14 cellular contexts compared by ENCODE assay signal in genomic region chr3:186520436-186520835, GRCh38. TPM values are rescaled to one million over a fixed set of nuclear protein-coding genes. Genes with fewer than 3 reads are reported as not detected.
DNase-seq lines count a peak whose midpoint lies in the region; ATAC-seq lines count a peak whose summit lies in the region.
"Had no signal": no experiment of that assay in that cellular context is flagged by ENCODE, and none has a peak within 500 bp of the region (broad histone marks: within the 10 kb centered on the region; RNA-seq: fewer than 3 reads in every experiment).

No MANE protein-coding gene starts in this region.

- peaks cover 3% of the 10 kb centered on the region for H3K36me3 Mint-ChIP-seq in activated naive CD8-positive, alpha-beta T cell treated with anti-CD3 and anti-CD28 coated beads, Interleukin-2, amount 50 U/mL, for 24 hours (ENCODE audit: low read depth)
- H3K36me3 Mint-ChIP-seq in activated naive CD8-positive, alpha-beta T cell treated with anti-CD3 and anti-CD28 coated beads for 36 hours, result peaks cover 8% of the 10 kb centered on the region
- peaks cover 6% of the 10 kb centered on the region for H3K36me3 Mint-ChIP-seq in activated T-helper 17 cell treated with anti-CD3 and anti-CD28 coated beads, Interleukin-2, amount 50 U/mL, for 72 hours (ENCODE audit: low read depth)
- no peaks in the 10 kb centered on the region for H3K36me3 Mint-ChIP-seq in stimulated activated memory B cell treated with anti-CD40 and anti-IgM and Interleukin-4, amounts not matched to agents 10 μg/mL and 1 μg/mL and 100 μg/mL, for 72 hours

- H3K9me3 ChIP-seq in KOPT-K1 (ENCODE audit: insufficient read depth, low read length, poor library complexity, severe bottlenecking), result no peaks in the 10 kb centered on the region
- H3K9me3 ChIP-seq: HAP-1 had no signal

- H3K4me1 Mint-ChIP-seq in activated naive CD8-positive, alpha-beta T cell treated with anti-CD3 and anti-CD28 coated beads, Interleukin-2, amount 50 U/mL, for 24 hours, result peaks cover 72% of the 10 kb centered on the region
- peaks cover 48% of the 10 kb centered on the region for H3K4me1 Mint-ChIP-seq in activated naive CD8-positive, alpha-beta T cell treated with anti-CD3 and anti-CD28 coated beads for 36 hours
- peaks cover 52% of the 10 kb centered on the region for H3K4me1 Mint-ChIP-seq in activated T-helper 17 cell treated with anti-CD3 and anti-CD28 coated beads, Interleukin-2, amount 50 U/mL, for 72 hours
- H3K4me1 Mint-ChIP-seq in stimulated activated memory B cell treated with anti-CD40 and anti-IgM and Interleukin-4, amounts not matched to agents 10 μg/mL and 1 μg/mL and 100 μg/mL, for 72 hours, result peaks cover 81% of the 10 kb centered on the region

- H3K4me3 Mint-ChIP-seq in activated naive CD8-positive, alpha-beta T cell treated with anti-CD3 and anti-CD28 coated beads, Interleukin-2, amount 50 U/mL, for 24 hours, result no peak overlapping the region
- H3K4me3 Mint-ChIP-seq in activated naive CD8-positive, alpha-beta T cell treated with anti-CD3 and anti-CD28 coated beads for 36 hours, result no peak overlapping the region
- peak overlapping the region; percentile 53 for H3K4me3 Mint-ChIP-seq in activated T-helper 17 cell treated with anti-CD3 and anti-CD28 coated beads, Interleukin-2, amount 50 U/mL, for 72 hours
- H3K4me3 Mint-ChIP-seq in stimulated activated memory B cell treated with anti-CD40 and anti-IgM and Interleukin-4, amounts not matched to agents 10 μg/mL and 1 μg/mL and 100 μg/mL, for 72 hours, result no peak overlapping the region

- H3K27me3 Mint-ChIP-seq in activated naive CD8-positive, alpha-beta T cell treated with anti-CD3 and anti-CD28 coated beads, Interleukin-2, amount 50 U/mL, for 24 hours, result no peaks in the 10 kb centered on the region
- no peaks in the 10 kb centered on the region for H3K27me3 Mint-ChIP-seq in activated naive CD8-positive, alpha-beta T cell treated with anti-CD3 and anti-CD28 coated beads for 36 hours
- H3K27me3 Mint-ChIP-seq in activated T-helper 17 cell treated with anti-CD3 and anti-CD28 coated beads, Interleukin-2, amount 50 U/mL, for 72 hours, result no peaks in the 10 kb centered on the region
- no peaks in the 10 kb centered on the region for H3K27me3 Mint-ChIP-seq in stimulated activated memory B cell treated with anti-CD40 and anti-IgM and Interleukin-4, amounts not matched to agents 10 μg/mL and 1 μg/mL and 100 μg/mL, for 72 hours

- peak overlapping the region; percentile 70 for H3K27ac Mint-ChIP-seq in activated naive CD8-positive, alpha-beta T cell treated with anti-CD3 and anti-CD28 coated beads, Interleukin-2, amount 50 U/mL, for 24 hours
- H3K27ac Mint-ChIP-seq in activated naive CD8-positive, alpha-beta T cell treated with anti-CD3 and anti-CD28 coated beads for 36 hours, result no peak overlapping the region
- H3K27ac Mint-ChIP-seq in activated T-helper 17 cell treated with anti-CD3 and anti-CD28 coated beads, Interleukin-2, amount 50 U/mL, for 72 hours, result peak overlapping the region; percentile 82
- peak overlapping the region; percentile 81 for H3K27ac Mint-ChIP-seq in stimulated activated memory B cell treated with anti-CD40 and anti-IgM and Interleukin-4, amounts not matched to agents 10 μg/mL and 1 μg/mL and 100 μg/mL, for 72 hours

- no peak for DNase-seq in activated naive CD8-positive, alpha-beta T cell treated with anti-CD3 and anti-CD28 coated beads, Interleukin-2, amount 50 U/mL, for 24 hours
- DNase-seq in activated naive CD8-positive, alpha-beta T cell treated with anti-CD3 and anti-CD28 coated beads for 36 hours, result no peak
- DNase-seq in NCI-H2171 treated with DMSO at 0.1 percent for 48 hours (lab: John Stamatoyannopoulos, UW) (no peak), middle frontal gyrus (ENCODE audit: extremely low spot score, low spot score) (no peak)
- DNase-seq: COR-L47, DMS79, NCI-H1436 treated with DMSO at 0.1 percent for 48 hours, NCI-H2107, SW 1271 had no signal

- peaks cover 11% of the 10 kb centered on the region for H3K9me3 Mint-ChIP-seq in activated naive CD8-positive, alpha-beta T cell treated with anti-CD3 and anti-CD28 coated beads, Interleukin-2, amount 50 U/mL, for 24 hours
- peaks cover 5% of the 10 kb centered on the region for H3K9me3 Mint-ChIP-seq in activated naive CD8-positive, alpha-beta T cell treated with anti-CD3 and anti-CD28 coated beads for 36 hours
- no peaks in the 10 kb centered on the region for H3K9me3 Mint-ChIP-seq in activated T-helper 17 cell treated with anti-CD3 and anti-CD28 coated beads, Interleukin-2, amount 50 U/mL, for 72 hours
- H3K9me3 Mint-ChIP-seq in stimulated activated memory B cell treated with anti-CD40 and anti-IgM and Interleukin-4, amounts not matched to agents 10 μg/mL and 1 μg/mL and 100 μg/mL, for 72 hours, result no peaks in the 10 kb centered on the region

- ATAC-seq in activated naive CD8-positive, alpha-beta T cell treated with anti-CD3 and anti-CD28 coated beads, Interleukin-2, amount 50 U/mL, for 24 hours, result no peak
- ATAC-seq in activated T-helper 17 cell treated with anti-CD3 and anti-CD28 coated beads, Interleukin-2, amount 50 U/mL, for 72 hours (replicated peaks), result no peak
- no peak for ATAC-seq in stimulated activated memory B cell treated with anti-CD40 and anti-IgM and Interleukin-4, amounts not matched to agents 10 μg/mL and 1 μg/mL and 100 μg/mL, for 72 hours
- ATAC-seq in GM18873 (IDR thresholded peaks at IDR 0.05; ENCODE audit: low FRiP score, unreplicated experiment), result no peak

- H3K36me3 ChIP-seq in KOPT-K1 (ENCODE audit: insufficient read depth, low read length), result no peaks in the 10 kb centered on the region
- H3K36me3 ChIP-seq: HAP-1 had no signal

- peak overlapping the region; percentile 79 for H3K27ac ChIP-seq in KOPT-K1 (ENCODE audit: low read depth, low read length, poor library complexity, severe bottlenecking)

RNA-seq across cellular contexts. Expression of gene CRYGS, which starts 23.7 kb away (rescaled TPM):
- 1 to 10 TPM; 1.7 TPM for total RNA-seq in activated naive CD8-positive, alpha-beta T cell treated with anti-CD3 and anti-CD28 coated beads for 36 hours
- total RNA-seq in activated T-helper 17 cell treated with anti-CD3 and anti-CD28 coated beads, Interleukin-2, amount 50 U/mL, for 72 hours, result 1 to 10 TPM; 2.4 to 4.9 TPM

RNA-seq across cellular contexts. Expression of gene TBCCD1, which starts 46.7 kb away (rescaled TPM):
- total RNA-seq in activated naive CD8-positive, alpha-beta T cell treated with anti-CD3 and anti-CD28 coated beads for 36 hours, result 10 to 100 TPM; 12.7 to 15.4 TPM
- 1 to 10 TPM; 7.8 to 9.7 TPM for total RNA-seq in activated T-helper 17 cell treated with anti-CD3 and anti-CD28 coated beads, Interleukin-2, amount 50 U/mL, for 72 hours

RNA-seq across cellular contexts. Expression of gene DNAJB11, which starts 50.1 kb away (rescaled TPM):
- total RNA-seq in activated naive CD8-positive, alpha-beta T cell treated with anti-CD3 and anti-CD28 coated beads for 36 hours, result 10 to 100 TPM; 51.7 to 53.9 TPM
- 10 to 100 TPM; 22.4 to 46.7 TPM for total RNA-seq in activated T-helper 17 cell treated with anti-CD3 and anti-CD28 coated beads, Interleukin-2, amount 50 U/mL, for 72 hours
